In genomic region chr14:99271951-99272668, GRCh38 we compare ENCODE assay signal across 1 cellular context.
TF ChIP-seq lines count a peak whose summit lies in the region.

Gene BCL11B, minus strand, starts transcription at chr14:99272197. Its CDS starts 979 bp downstream, at chr14:99271218.

TF ChIP-seq in IMR-90, 13 proteins besides CTCF, POLR2A, EP300 and RAD21 (continued from another document):
- TF ChIP-seq MXI1 (IDR thresholded peaks at IDR 0.05; ENCODE audit: borderline replicate concordance, low read depth, low read length) = no peak
- TF ChIP-seq MAZ (IDR thresholded peaks at IDR 0.05; ENCODE audit: borderline replicate concordance, low read depth, low read length) = no peak
- TF ChIP-seq CHD1 (IDR thresholded peaks at IDR 0.05; ENCODE audit: low read depth, low read length) = no peak
- no peak for TF ChIP-seq SMC3 (IDR thresholded peaks at IDR 0.05; ENCODE audit: low read depth, low read length)
- no peak for TF ChIP-seq NFE2L2 (IDR thresholded peaks at IDR 0.05; ENCODE audit: low read depth, low read length)
- TF ChIP-seq, protein P1, sequence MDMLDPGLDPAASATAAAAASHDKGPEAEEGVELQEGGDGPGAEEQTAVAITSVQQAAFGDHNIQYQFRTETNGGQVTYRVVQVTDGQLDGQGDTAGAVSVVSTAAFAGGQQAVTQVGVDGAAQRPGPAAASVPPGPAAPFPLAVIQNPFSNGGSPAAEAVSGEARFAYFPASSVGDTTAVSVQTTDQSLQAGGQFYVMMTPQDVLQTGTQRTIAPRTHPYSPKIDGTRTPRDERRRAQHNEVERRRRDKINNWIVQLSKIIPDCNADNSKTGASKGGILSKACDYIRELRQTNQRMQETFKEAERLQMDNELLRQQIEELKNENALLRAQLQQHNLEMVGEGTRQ (IDR thresholded peaks at IDR 0.05; ENCODE audit: low read depth, low read length) = no peak
TF ChIP-seq in IMR-90: peak in this region for 0.
